Comparison of ENCODE assay signal across 8 cellular contexts in the genomic region with DNA sequence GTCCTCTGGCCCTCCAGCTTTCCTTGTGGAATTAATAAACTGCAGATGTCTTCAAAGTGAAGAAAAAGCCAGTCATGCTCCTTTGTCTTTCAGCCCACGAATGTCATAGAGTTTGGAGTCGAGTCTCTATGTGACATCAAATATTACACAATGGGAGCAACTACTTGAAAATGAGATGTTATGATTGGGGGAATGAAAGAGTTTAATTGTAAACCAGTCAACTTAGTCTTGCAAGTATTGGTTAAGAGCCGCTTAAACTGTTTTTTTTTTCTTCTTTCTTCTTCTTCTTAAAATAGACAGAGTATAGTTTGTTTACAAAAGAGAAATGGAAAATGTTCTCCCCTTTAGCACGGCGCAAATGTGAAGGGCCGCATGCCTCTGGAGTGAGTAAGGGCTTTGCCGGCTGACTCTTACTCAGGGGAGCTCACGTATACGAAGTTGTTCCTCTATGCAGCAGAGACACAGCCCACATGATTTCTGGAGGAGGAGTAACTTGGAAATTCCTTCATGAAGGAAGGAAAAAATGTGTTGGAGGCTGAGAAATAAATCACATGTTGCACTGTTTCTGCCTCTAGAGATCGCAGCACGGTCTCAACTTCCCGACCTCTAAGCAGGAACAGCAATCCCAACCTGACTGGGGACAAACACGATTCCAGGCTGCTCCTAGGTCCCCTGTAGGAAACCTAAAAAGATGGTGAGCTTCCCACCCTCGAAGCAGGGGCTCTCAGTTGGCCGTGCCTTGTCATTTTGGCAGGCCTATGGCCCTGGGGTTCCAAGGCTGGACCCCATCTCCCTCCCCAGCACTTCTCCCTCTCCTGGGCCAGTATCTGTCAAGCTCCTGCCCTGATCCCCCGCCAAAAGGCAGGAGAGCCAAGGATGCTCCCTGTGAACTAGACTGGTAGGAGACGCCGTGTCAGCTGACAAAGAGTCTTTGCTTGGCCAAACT. TPM values are rescaled to one million over a fixed set of nuclear protein-coding genes. Genes with fewer than 3 reads are reported as not detected.
DNase-seq lines count a peak whose midpoint lies in the region; ATAC-seq and TF ChIP-seq lines count a peak whose summit lies in the region.

No MANE protein-coding gene starts in this region.

- no peaks in the 10 kb centered on the region for H3K36me3 ChIP-seq in PC-9 (ENCODE audit: low read depth)
- no peaks in the 10 kb centered on the region for H3K36me3 ChIP-seq in mucosa of rectum (ENCODE audit: control insufficient read depth in 2 of 2, insufficient read depth in 2 of 2, low read length in 2 of 2)

- no peaks in the 10 kb centered on the region for H3K27me3 Mint-ChIP-seq in activated T-helper 1 cell treated with anti-CD3 and anti-CD28 coated beads, Interleukin-12 subunit alpha, Interleukin-12 subunit beta, Interleukin-2, Interleukin-4 antibody, amounts not matched to agents 30 ng/mL and 10 ng/mL and 1 ng/mL, durations not matched to agents 14 hours and 24 hours and 36 hours (ENCODE audit: insufficient read depth)

- no peak overlapping the region for H3K4me3 Mint-ChIP-seq in activated T-helper 1 cell treated with anti-CD3 and anti-CD28 coated beads, Interleukin-12 subunit alpha, Interleukin-12 subunit beta, Interleukin-2, Interleukin-4 antibody, amounts not matched to agents 30 ng/mL and 10 ng/mL and 1 ng/mL, durations not matched to agents 14 hours and 24 hours and 36 hours

- H3K9me3 Mint-ChIP-seq in activated T-helper 1 cell treated with anti-CD3 and anti-CD28 coated beads, Interleukin-12 subunit alpha, Interleukin-12 subunit beta, Interleukin-2, Interleukin-4 antibody, amounts not matched to agents 30 ng/mL and 10 ng/mL and 1 ng/mL, durations not matched to agents 14 hours and 24 hours and 36 hours = no peaks in the 10 kb centered on the region

- peak overlapping the region; percentile 83 for H3K4me2 ChIP-seq in PC-9

- ATAC-seq in GM21447 (IDR thresholded peaks at IDR 0.05; ENCODE audit: unreplicated experiment) = no peak

- H3K9ac ChIP-seq in mucosa of rectum (ENCODE audit: low read depth in 1 of 2, low read length in 2 of 2) = peak overlapping the region; percentile 15

- no peaks in the 10 kb centered on the region for H3K36me3 Mint-ChIP-seq in activated T-helper 1 cell treated with anti-CD3 and anti-CD28 coated beads, Interleukin-12 subunit alpha, Interleukin-12 subunit beta, Interleukin-2, Interleukin-4 antibody, amounts not matched to agents 30 ng/mL and 10 ng/mL and 1 ng/mL, durations not matched to agents 14 hours and 24 hours and 36 hours (ENCODE audit: low read depth)

- peak overlapping the region; percentile 99 for H3K27ac ChIP-seq in PC-9
- peak overlapping the region; percentile 85 to 91 for H3K27ac ChIP-seq in mucosa of rectum (ENCODE audit: low read depth in 2 of 2, low read length in 2 of 2)

- H3K27ac Mint-ChIP-seq in activated T-helper 1 cell treated with anti-CD3 and anti-CD28 coated beads, Interleukin-12 subunit alpha, Interleukin-12 subunit beta, Interleukin-2, Interleukin-4 antibody, amounts not matched to agents 30 ng/mL and 10 ng/mL and 1 ng/mL, durations not matched to agents 14 hours and 24 hours and 36 hours = no peak overlapping the region

- no peak for TF ChIP-seq CTCF in PC-9 (conservative IDR thresholded peaks at IDR 0.05)
- TF ChIP-seq CTCF in epithelial cell of proximal tubule (conservative IDR thresholded peaks at IDR 0.05; ENCODE audit: low read depth, low read length) = no peak

- H3K4me1 Mint-ChIP-seq in activated T-helper 1 cell treated with anti-CD3 and anti-CD28 coated beads, Interleukin-12 subunit alpha, Interleukin-12 subunit beta, Interleukin-2, Interleukin-4 antibody, amounts not matched to agents 30 ng/mL and 10 ng/mL and 1 ng/mL, durations not matched to agents 14 hours and 24 hours and 36 hours (ENCODE audit: low read depth) = no peaks in the 10 kb centered on the region

- H3K9me2 ChIP-seq in PC-9 (ENCODE audit: insufficient read depth) = no peaks in the 10 kb centered on the region

- no peaks in the 10 kb centered on the region for H3K27me3 ChIP-seq in PC-9 (ENCODE audit: insufficient read depth, low read depth)
- H3K27me3 ChIP-seq in mucosa of rectum (ENCODE audit: control insufficient read depth in 2 of 2, insufficient read depth in 2 of 2, low read length in 2 of 2) = no peaks in the 10 kb centered on the region

- TSS peak; percentile 76 for BruUV-seq in PC-9 (replicated peaks; lab: Mats Ljungman, UMichigan)

- H3K9me3 ChIP-seq in PC-9 (ENCODE audit: insufficient read depth, low read depth) (no peaks in the 10 kb centered on the region), mucosa of rectum (ENCODE audit: control insufficient read depth in 2 of 2, low read length in 2 of 2) (no peaks in the 10 kb centered on the region)

- CTCF ChIA-PET in PC-9 (lab: Charles Lee) = interaction anchor here (0.5 to 1.0 kb wide), 2 partner anchors 15 to 34 kb away, joined by 3 to 4 read pairs; no protein-coding TSS in a partner anchor

- H3K4me3 ChIP-seq in PC-9 = peak overlapping the region; percentile 37; the same call in 1 of the 2 replicates
- peak overlapping the region; percentile 0 for H3K4me3 ChIP-seq in epithelial cell of proximal tubule (ENCODE audit: low read depth, low read length)
- peak overlapping the region in 1 of 2 donors; percentile 8 for H3K4me3 ChIP-seq in mucosa of rectum (ENCODE audit: low read length in 2 of 2)

- H3K4me1 ChIP-seq in PC-9 (replicated peaks; ENCODE audit: insufficient read depth) = peaks cover 75% of the 10 kb centered on the region
- peaks cover 14 to 19% of the 10 kb centered on the region in 2 donors for H3K4me1 ChIP-seq in mucosa of rectum (ENCODE audit: control insufficient read depth in 2 of 2, insufficient read depth in 2 of 2, low read length in 2 of 2)

- H2AFZ ChIP-seq in PC-9 = no peak overlapping the region

- peaks cover 58% of the 10 kb centered on the region for H3F3A ChIP-seq in PC-9 (ENCODE audit: insufficient read depth, low read depth)

- POLR2A ChIA-PET in PC-9 (lab: Charles Lee; ENCODE audit: unreplicated experiment) = interaction anchor here (0.5 to 1.4 kb wide), 10 partner anchors 22 to 1058 kb away, joined by 3 to 30 read pairs (median 8); a partner anchor contains a TSS

- H4K20me1 ChIP-seq in PC-9 (ENCODE audit: insufficient read depth) = no peaks in the 10 kb centered on the region

- DNase-seq in DMS 273 treated with DMSO at 0.1 percent for 48 hours (lab: John Stamatoyannopoulos, UW) (peak; percentile 38), PC-9 (peak; percentile 74 to 95), epithelial cell of proximal tubule (ENCODE audit: low read depth) (peak; percentile 99), NCI-H1417 (lab: John Stamatoyannopoulos, UW) (no peak), NCI-H524 (lab: John Stamatoyannopoulos, UW) (no peak)
- no peak for DNase-seq in activated T-helper 1 cell treated with anti-CD3 and anti-CD28 coated beads, Interleukin-12 subunit alpha, Interleukin-12 subunit beta, Interleukin-2, Interleukin-4 antibody, amounts not matched to agents 30 ng/mL and 10 ng/mL and 1 ng/mL, durations not matched to agents 14 hours and 24 hours and 36 hours (ENCODE audit: low spot score)

- peaks cover 44% of the 10 kb centered on the region for H3K79me2 ChIP-seq in PC-9 (ENCODE audit: low read depth)

- intact Hi-C loops in PC-9 (cut with micrococcal nuclease; ENCODE audit: unreplicated experiment) = loop anchor here (1.0 to 2.0 kb wide), 4 partner anchors 22 to 53 kb away; a partner anchor contains a TSS
- intact Hi-C loops in activated T-helper 1 cell treated with anti-CD3 and anti-CD28 coated beads, Interleukin-12 subunit alpha, Interleukin-12 subunit beta, Interleukin-2, Interleukin-4 antibody, amounts not matched to agents 30 ng/mL and 10 ng/mL and 1 ng/mL, durations not matched to agents 14 hours and 24 hours and 36 hours (cut with micrococcal nuclease) = no loop called here

RNA-seq across cellular contexts. Expression of a gene that starts 44.9 kb away (rescaled TPM):
- total RNA-seq in PC-9 (2021) = 255 and 274 TPM in 2 replicates
- total RNA-seq in epithelial cell of proximal tubule = 185 and 208 TPM in 2 replicates
- 13.4 and 13.7 TPM in 2 replicates for total RNA-seq in activated T-helper 1 cell treated with anti-CD3 and anti-CD28 coated beads, Interleukin-12 subunit alpha, Interleukin-12 subunit beta, Interleukin-2, Interleukin-4 antibody, amounts not matched to agents 30 ng/mL and 10 ng/mL and 1 ng/mL, durations not matched to agents 14 hours and 24 hours and 36 hours

RNA-seq across cellular contexts. Expression of a gene that starts 59.1 kb away (rescaled TPM):
- total RNA-seq in PC-9 (2021) (29.6 and 38.9 TPM in 2 replicates), epithelial cell of proximal tubule (73.2 and 115 TPM in 2 replicates)
- total RNA-seq in activated T-helper 1 cell treated with anti-CD3 and anti-CD28 coated beads, Interleukin-12 subunit alpha, Interleukin-12 subunit beta, Interleukin-2, Interleukin-4 antibody, amounts not matched to agents 30 ng/mL and 10 ng/mL and 1 ng/mL, durations not matched to agents 14 hours and 24 hours and 36 hours = 53.0 and 55.7 TPM in 2 replicates

Comparison
In these comparisons a context has a peak if more than half of its experiments do, and no peak if none do; other contexts are left out.
1. DNase-seq: peak in DMS 273 treated with DMSO at 0.1 percent for 48 hours (single experiment), PC-9 (2 of 2) and epithelial cell of proximal tubule (single experiment); none in NCI-H1417 (0 of 3), NCI-H524 (0 of 2) and activated T-helper 1 cell treated with anti-CD3 and anti-CD28 coated beads, Interleukin-12 subunit alpha, Interleukin-12 subunit beta, Interleukin-2, Interleukin-4 antibody, amounts not matched to agents 30 ng/mL and 10 ng/mL and 1 ng/mL, durations not matched to agents 14 hours and 24 hours and 36 hours (single experiment).
2. RNA of a gene that starts 44.9 kb away (total RNA-seq): 255 to 274 TPM in PC-9 and 185 to 208 TPM in epithelial cell of proximal tubule; 13.4 to 13.7 TPM in activated T-helper 1 cell treated with anti-CD3 and anti-CD28 coated beads, Interleukin-12 subunit alpha, Interleukin-12 subunit beta, Interleukin-2, Interleukin-4 antibody, amounts not matched to agents 30 ng/mL and 10 ng/mL and 1 ng/mL, durations not matched to agents 14 hours and 24 hours and 36 hours; every median in the first group is over 10 times any median in the second.